Comparison of ENCODE assay signal across 1 cellular context in the genomic region with DNA sequence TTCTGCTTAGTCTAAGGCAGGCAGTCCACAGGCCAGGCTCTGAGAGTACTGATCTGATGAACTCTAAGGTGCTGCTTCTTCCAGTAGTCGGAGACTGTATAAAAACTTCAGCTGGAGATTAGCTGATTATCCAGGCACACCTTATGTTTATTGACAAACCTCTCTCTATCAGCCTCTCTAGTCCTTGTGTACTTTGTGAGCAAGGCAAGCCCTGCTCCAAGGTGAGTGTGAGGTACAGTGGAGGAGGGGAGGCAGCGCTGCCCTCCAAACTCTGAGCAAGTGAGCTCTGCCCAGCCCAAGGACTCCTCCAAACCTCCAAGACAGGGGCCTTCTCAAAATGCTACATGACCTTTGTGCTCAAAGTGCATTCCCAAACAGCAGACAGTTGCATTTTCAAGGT.
TF ChIP-seq lines count a peak whose summit lies in the region.

No MANE protein-coding gene starts in this region.

TF ChIP-seq in H1, 55 proteins besides CTCF, POLR2A, EP300 and RAD21 (continued from another document):
- TF ChIP-seq BRCA1 (IDR thresholded peaks at IDR 0.05; ENCODE audit: low read depth, low read length) (no peak), NANOG (IDR thresholded peaks at IDR 0.05; ENCODE audit: insufficient read depth, low read depth, low read length, poor library complexity, severe bottlenecking) (no peak)
